8 cellular contexts compared by ENCODE assay signal in genomic region chr5:36241636-36242533, GRCh38. TPM values are rescaled to one million over a fixed set of nuclear protein-coding genes. Genes with fewer than 3 reads are reported as not detected.
DNase-seq lines count a peak whose midpoint lies in the region; ATAC-seq and TF ChIP-seq lines count a peak whose summit lies in the region.

TSS of gene NADK2 (minus strand) at chr5:36241925. CDS start at chr5:36241798, 127 bp downstream.

- peak within 1 kb of the TSS; percentile 86 for H3K4me3 ChIP-seq in WERI-Rb-1 (ENCODE audit: low read depth, low read length)
- H3K4me3 ChIP-seq in mammary epithelial cell (replicated peaks in 1 of 3; ENCODE audit: insufficient read depth in 1 of 3, low read depth in 2 of 3, low read length in 3 of 3) = peak within 1 kb of the TSS; percentile 86 to 88 (median 86)
- H3K4me3 ChIP-seq in iPS-20b (ENCODE audit: low read length) = peak within 1 kb of the TSS; percentile 82
- peak within 1 kb of the TSS; percentile 73 to 89 (median 84) for H3K4me3 ChIP-seq in skin epidermis

- no peaks in the 10 kb centered on the region for H4K20me1 ChIP-seq in mammary epithelial cell (ENCODE audit: insufficient read depth, low read length)

- intact Hi-C loops in mammary epithelial cell (cut with micrococcal nuclease) = loop anchor here (1.0 to 10.0 kb wide), 3 partner anchors 64 to 167 kb away; no protein-coding TSS in a partner anchor

- no TSS peak for BruUV-seq in mammary epithelial cell (replicated peaks; lab: Mats Ljungman, UMichigan)

- H3K27ac ChIP-seq in WERI-Rb-1 = peak within 1 kb of the TSS; percentile 79
- peak within 1 kb of the TSS; percentile 82 for H3K27ac ChIP-seq in mammary epithelial cell (ENCODE audit: insufficient read depth, low read depth, low read length)
- peak within 1 kb of the TSS; percentile 66 for H3K27ac ChIP-seq in iPS-20b (ENCODE audit: low read length)
- peak within 1 kb of the TSS; percentile 65 to 98 (median 90) for H3K27ac ChIP-seq in skin epidermis

- H3K9me3 ChIP-seq in WERI-Rb-1 (ENCODE audit: severe bottlenecking) = peaks cover 5% of the 10 kb centered on the region
- no peaks in the 10 kb centered on the region for H3K9me3 ChIP-seq in mammary epithelial cell (replicated peaks; ENCODE audit: insufficient read depth, low read length)
- H3K9me3 ChIP-seq in iPS-20b (ENCODE audit: insufficient read depth, low read depth, low read length) = no peaks in the 10 kb centered on the region

- H3K27me3 ChIP-seq in WERI-Rb-1 (ENCODE audit: insufficient read depth, low read depth, severe bottlenecking) (no peaks in the 10 kb centered on the region), mammary epithelial cell (ENCODE audit: insufficient read depth, low read length) (no peaks in the 10 kb centered on the region), iPS-20b (ENCODE audit: insufficient read depth, low read length) (peaks cover 17% of the 10 kb centered on the region)

- CTCF ChIA-PET in mammary epithelial cell (lab: Charles Lee; ENCODE audit: low non-redundant PET) = interaction anchor here (0.6 to 1.2 kb wide), 3 partner anchors 103 to 163 kb away, joined by 4 to 11 read pairs (median 5); no protein-coding TSS in a partner anchor

- WGBS in mammary epithelial cell (ENCODE audit: low coverage, missing lambda C conversion rate) = 6% methylated on average over 23 of the region's 99 CpGs

- H3K4me1 ChIP-seq in mammary epithelial cell (ENCODE audit: insufficient read depth, low read length) = peaks cover 18% of the 10 kb centered on the region
- H3K4me1 ChIP-seq in iPS-20b (ENCODE audit: insufficient read depth, low read length) = peaks cover 14% of the 10 kb centered on the region; the same call in 1 of the 2 replicates

- peak; percentile 71 for TF ChIP-seq CTCF in WERI-Rb-1 (IDR thresholded peaks at IDR 0.05; ENCODE audit: low read depth, low read length)
- peak; percentile 23 to 52 for TF ChIP-seq CTCF in mammary epithelial cell (conservative IDR thresholded peaks at IDR 0.05 in 1 of 2, IDR thresholded peaks at IDR 0.05 in 1 of 2; ENCODE audit: extremely low read depth in 1 of 2, insufficient read depth in 1 of 2, low read depth in 1 of 2, low read length in 2 of 2)

- H2AFZ ChIP-seq in mammary epithelial cell (ENCODE audit: low read depth, low read length) = peak within 1 kb of the TSS; percentile 99

- H3K9ac ChIP-seq in mammary epithelial cell (ENCODE audit: insufficient read depth, low read length) = peak within 1 kb of the TSS; percentile 81
- peak within 1 kb of the TSS; percentile 89 for H3K9ac ChIP-seq in iPS-20b (ENCODE audit: low read depth, low read length)

- in situ Hi-C loops in mammary epithelial cell (cut with MboI; ENCODE audit: low sequenced_read_pairs in 2 of 2) = no loop called here

- peaks cover 38% of the 10 kb centered on the region for H3K79me2 ChIP-seq in mammary epithelial cell (ENCODE audit: insufficient read depth, low read length)

- H3K4me2 ChIP-seq in mammary epithelial cell (ENCODE audit: insufficient read depth, low read depth, low read length) = peak within 1 kb of the TSS; percentile 98

- DNase-seq in AG08396 (ENCODE audit: low spot score) (peak; percentile 96), NCI-H2227 (lab: John Stamatoyannopoulos, UW; ENCODE audit: unreplicated experiment) (peak; percentile 99), WERI-Rb-1 (peak; percentile 92), mammary epithelial cell (peak; percentile 92)

- dilution Hi-C loops in mammary epithelial cell (cut with HindIII; ENCODE audit: low sequenced_read_pairs) = no loop called here

- H3K36me3 ChIP-seq in WERI-Rb-1 = no peaks in the 10 kb centered on the region
- H3K36me3 ChIP-seq in mammary epithelial cell (ENCODE audit: insufficient read depth, low read length) = no peaks in the 10 kb centered on the region
- H3K36me3 ChIP-seq in iPS-20b (ENCODE audit: insufficient read depth, low read depth, low read length) = no peaks in the 10 kb centered on the region

- ATAC-seq in GM18907 (IDR thresholded peaks at IDR 0.05; ENCODE audit: unreplicated experiment) (peak; percentile 95), HG03159 (IDR thresholded peaks at IDR 0.05; ENCODE audit: unreplicated experiment) (peak; percentile 89)

RNA-seq across cellular contexts. Expression of gene NADK2, which starts in this region (rescaled TPM):
- 10 to 100 TPM; 18.5 to 21.1 TPM for total RNA-seq in mammary epithelial cell
- 6.6 TPM for polyA plus RNA-seq in mammary epithelial cell
- 22.0 TPM for polyA minus RNA-seq in mammary epithelial cell

Comparison
In these comparisons a context has a peak if more than half of its experiments do, and no peak if none do; other contexts are left out.
1. Peak in every context shown above with its lines: DNase-seq, ATAC-seq, H3K4me3 ChIP-seq and H3K27ac ChIP-seq.